Comparison of ENCODE assay signal across 7 cellular contexts in genomic region chr17:63275318-63275967, GRCh38.
DNase-seq lines count a peak whose midpoint lies in the region; FAIRE-seq and TF ChIP-seq lines count a peak whose summit lies in the region.

No MANE protein-coding gene starts in this region.

- H3K27me3 ChIP-seq in effector memory CD4-positive, alpha-beta T cell (replicated peaks; ENCODE audit: control insufficient read depth, insufficient read depth, low read length, poor library complexity, severe bottlenecking) = no peaks in the 10 kb centered on the region
- no peaks in the 10 kb centered on the region for H3K27me3 ChIP-seq in tibial nerve

- peak in 1 of 2 donors; percentile 46 for TF ChIP-seq EP300 in tibial nerve (IDR thresholded peaks at IDR 0.05)

- peak; percentile 99 for FAIRE-seq in RCC 7860 (lab: Jason Lieb, UNC)

- H3K4me3 ChIP-seq in fibroblast of mammary gland (ENCODE audit: control insufficient read depth, low read depth, low read length) = no peak overlapping the region
- no peak overlapping the region for H3K4me3 ChIP-seq in retinal pigment epithelial cell (ENCODE audit: low read length)
- no peak overlapping the region for H3K4me3 ChIP-seq in effector memory CD4-positive, alpha-beta T cell (ENCODE audit: insufficient read depth, low read depth, low read length, poor library complexity, severe bottlenecking)
- no peak overlapping the region for H3K4me3 ChIP-seq in tibial nerve

- H3K27ac ChIP-seq in effector memory CD4-positive, alpha-beta T cell (ENCODE audit: insufficient read depth, low read length, poor library complexity, severe bottlenecking) = no peak overlapping the region
- peak overlapping the region in 2 of 4 donors; percentile 34 to 72 for H3K27ac ChIP-seq in tibial nerve

- no peaks in the 10 kb centered on the region for H3K9me3 ChIP-seq in effector memory CD4-positive, alpha-beta T cell (ENCODE audit: control insufficient read depth, low read length)
- peaks cover 0 to 2% (median 0%) of the 10 kb centered on the region in 4 donors for H3K9me3 ChIP-seq in tibial nerve

- peak; percentile 99 for DNase-seq in HCEC 1CT
- DNase-seq in RCC 7860 (ENCODE audit: low spot score) = peak; percentile 93
- DNase-seq in fibroblast of mammary gland (ENCODE audit: low read depth) = peak; percentile 99
- peak; percentile 99 for DNase-seq in retinal pigment epithelial cell (ENCODE audit: low read depth)
- DNase-seq in effector memory CD4-positive, alpha-beta T cell = no peak
- no peak for DNase-seq in NAMALWA (ENCODE audit: low spot score)
- DNase-seq in tibial nerve (ENCODE audit: low spot score in 2 of 2) = no peak

- H3K4me1 ChIP-seq in effector memory CD4-positive, alpha-beta T cell (ENCODE audit: control insufficient read depth, insufficient read depth, low read length, poor library complexity, severe bottlenecking) = no peaks in the 10 kb centered on the region
- H3K4me1 ChIP-seq in tibial nerve = peaks cover 0 to 46% (median 11%) of the 10 kb centered on the region in 4 donors

- no peak for TF ChIP-seq POLR2A in tibial nerve (IDR thresholded peaks at IDR 0.05)

- WGBS in tibial nerve, 2 donors = 8 to 16% methylated on average over 1 of the region's 1 CpG

- TF ChIP-seq CTCF in fibroblast of mammary gland (conservative IDR thresholded peaks at IDR 0.05; ENCODE audit: control insufficient read depth, insufficient read depth, low read depth, low read length) (no peak), retinal pigment epithelial cell (conservative IDR thresholded peaks at IDR 0.05; ENCODE audit: low read depth, low read length) (no peak), tibial nerve (IDR thresholded peaks at IDR 0.05) (no peak)

- H3K36me3 ChIP-seq in effector memory CD4-positive, alpha-beta T cell (ENCODE audit: control insufficient read depth, insufficient read depth, low read length) = no peaks in the 10 kb centered on the region
- H3K36me3 ChIP-seq in tibial nerve = no peaks in the 10 kb centered on the region

Comparison
In these comparisons a context has a peak if more than half of its experiments do, and no peak if none do; other contexts are left out.
1. DNase-seq: peak in HCEC 1CT (single experiment), RCC 7860 (single experiment), fibroblast of mammary gland (single experiment) and retinal pigment epithelial cell (single experiment); none in effector memory CD4-positive, alpha-beta T cell (0 of 3), NAMALWA (single experiment) and tibial nerve (0 of 2).